7 cellular contexts compared by ENCODE assay signal in genomic region chr14:74085828-74086227, GRCh38. TPM values are rescaled to one million over a fixed set of nuclear protein-coding genes. Genes with fewer than 3 reads are reported as not detected.
A peak's percentile ranks its signal among the peaks of the same experiment; 100 is the strongest.
DNase-seq lines count a peak whose midpoint lies in the region; ATAC-seq and TF ChIP-seq lines count a peak whose summit lies in the region.

No MANE protein-coding gene starts in this region.

- H3K27ac ChIP-seq in GM23248 (peak overlapping the region; percentile 74), PC-3 (ENCODE audit: low read length) (no peak overlapping the region), esophagus squamous epithelium (peak overlapping the region in 1 of 4 donors; percentile 92), skeletal muscle tissue (ENCODE audit: low read depth, low read length) (peak overlapping the region; percentile 85), RWPE1 (no peak overlapping the region)

- in situ Hi-C loops in GM23248 (cut with MboI), result no loop called here

- WGBS in GM23248 (ENCODE audit: low coverage in 1 of 2, low lambda C conversion rate in 2 of 2, missing lambda C conversion rate in 2 of 2), 2 experiments, result 96 to 98% methylated on average over 1 of the region's 1 CpG
- 89 to 91% methylated on average over 1 of the region's 1 CpG for WGBS in esophagus squamous epithelium, 2 donors

- H3K27me3 ChIP-seq in GM23248 (replicated peaks; ENCODE audit: insufficient read depth) (no peaks in the 10 kb centered on the region), PC-3 (ENCODE audit: low read length) (no peaks in the 10 kb centered on the region), esophagus squamous epithelium (no peaks in the 10 kb centered on the region), skeletal muscle tissue (ENCODE audit: control insufficient read depth in 3 of 3, insufficient read depth in 3 of 3, low read length in 3 of 3) (no peaks in the 10 kb centered on the region)

- H3K36me3 ChIP-seq in GM23248 (ENCODE audit: low read depth), result no peaks in the 10 kb centered on the region
- H3K36me3 ChIP-seq in PC-3 (ENCODE audit: low read depth, low read length), result no peaks in the 10 kb centered on the region
- no peaks in the 10 kb centered on the region for H3K36me3 ChIP-seq in esophagus squamous epithelium
- H3K36me3 ChIP-seq in skeletal muscle tissue (ENCODE audit: control insufficient read depth in 3 of 3, insufficient read depth in 3 of 3, low read length in 3 of 3), result peaks cover 0 to 2% (median under 1%) of the 10 kb centered on the region in 3 donors

- H3K4me2 ChIP-seq in GM23248 (ENCODE audit: unreplicated experiment), result peak overlapping the region; percentile 85
- H3K4me2 ChIP-seq in PC-3 (ENCODE audit: low read length), result peak overlapping the region; percentile 92

- POLR2A ChIA-PET in PC-3 (lab: Charles Lee; ENCODE audit: unreplicated experiment), result no interaction called here
- POLR2A ChIA-PET in RWPE1 (lab: Yijun Ruan, JAX; ENCODE audit: low non-redundant PET), result no interaction called here

- H3K79me2 ChIP-seq in GM23248 (ENCODE audit: insufficient read depth), result peaks cover 32% of the 10 kb centered on the region
- H3K79me2 ChIP-seq in PC-3 (ENCODE audit: low read length), result peaks cover 25% of the 10 kb centered on the region

- no peak for TF ChIP-seq CTCF in PC-3 (conservative IDR thresholded peaks at IDR 0.05; ENCODE audit: low read depth, low read length)
- TF ChIP-seq CTCF in esophagus squamous epithelium (IDR thresholded peaks at IDR 0.05), result no peak
- TF ChIP-seq CTCF in RWPE1 (conservative IDR thresholded peaks at IDR 0.05; ENCODE audit: low read depth), result no peak

- BruUV-seq in PC-3 (replicated peaks; lab: Mats Ljungman, UMichigan), result no TSS peak

- no peaks in the 10 kb centered on the region for H3K9me2 ChIP-seq in GM23248 (ENCODE audit: insufficient read depth)
- H3K9me2 ChIP-seq in PC-3 (replicated peaks; ENCODE audit: low read length), result no peaks in the 10 kb centered on the region

- H3K9ac ChIP-seq in GM23248 (peak overlapping the region; percentile 87), PC-3 (ENCODE audit: low read length) (peak overlapping the region; percentile 75; the same call in 1 of the 2 replicates), skeletal muscle tissue (ENCODE audit: low read depth in 1 of 3, low read length in 3 of 3) (peak overlapping the region; percentile 82 to 91 (median 88))

- intact Hi-C loops in PC-3 (cut with micrococcal nuclease) (no loop called here), esophagus squamous epithelium (cut with DNase I) (no loop called here)

- TF ChIP-seq POLR2A in esophagus squamous epithelium (IDR thresholded peaks at IDR 0.05), result no peak

- ATAC-seq in PC-3, result no peak
- ATAC-seq in HG03045 (IDR thresholded peaks at IDR 0.05; ENCODE audit: unreplicated experiment), result no peak

- H4K20me1 ChIP-seq in GM23248 (ENCODE audit: insufficient read depth), result no peaks in the 10 kb centered on the region
- H4K20me1 ChIP-seq in PC-3 (ENCODE audit: low read length), result no peaks in the 10 kb centered on the region

- DNase-seq in GM23248, result peak; percentile 3
- no peak for DNase-seq in PC-3
- DNase-seq in esophagus squamous epithelium (lab: John Stamatoyannopoulos, UW), result no peak
- no peak for DNase-seq in RWPE1 (ENCODE audit: low spot score)
- no peak for DNase-seq in cerebellar nuclear complex (lab: John Stamatoyannopoulos, UW)

- H3K4me1 ChIP-seq in GM23248 (ENCODE audit: insufficient read depth) (peaks cover 16% of the 10 kb centered on the region), PC-3 (ENCODE audit: insufficient read depth, low read length) (peaks cover 20% of the 10 kb centered on the region), esophagus squamous epithelium (peaks cover 0 to 42% (median 14%) of the 10 kb centered on the region in 3 donors), skeletal muscle tissue (ENCODE audit: control insufficient read depth in 3 of 3, insufficient read depth in 3 of 3, low read length in 3 of 3) (peaks cover 18 to 33% (median 22%) of the 10 kb centered on the region in 3 donors)

- peak overlapping the region; percentile 86 for H2AFZ ChIP-seq in GM23248
- peak overlapping the region; percentile 75; the same call in 1 of the 2 replicates for H2AFZ ChIP-seq in PC-3 (ENCODE audit: low read length)

- peak overlapping the region; percentile 84 for H3K4me3 ChIP-seq in GM23248
- H3K4me3 ChIP-seq in PC-3 (ENCODE audit: low read length), result peak overlapping the region; percentile 88
- H3K4me3 ChIP-seq in esophagus squamous epithelium, result peak overlapping the region in 3 of 4 donors; percentile 71 to 76 (median 75)
- H3K4me3 ChIP-seq in skeletal muscle tissue (ENCODE audit: low read length in 3 of 3), result peak overlapping the region; percentile 86 to 95 (median 94)

- no peaks in the 10 kb centered on the region for H3K9me3 ChIP-seq in GM23248 (ENCODE audit: low read depth)
- H3K9me3 ChIP-seq in PC-3 (ENCODE audit: low read length), result no peaks in the 10 kb centered on the region
- no peaks in the 10 kb centered on the region for H3K9me3 ChIP-seq in esophagus squamous epithelium
- H3K9me3 ChIP-seq in skeletal muscle tissue (ENCODE audit: control insufficient read depth in 3 of 3, low read length in 3 of 3), result no peaks in the 10 kb centered on the region

- CTCF ChIA-PET in PC-3 (lab: Charles Lee) (no interaction called here), RWPE1 (lab: Yijun Ruan, JAX) (interaction anchor here (0.6 to 1.1 kb wide), 2 partner anchors 26 to 90 kb away, joined by 3 to 6 read pairs; no protein-coding TSS in a partner anchor)

- H3F3A ChIP-seq in GM23248 (ENCODE audit: insufficient read depth) (no peaks in the 10 kb centered on the region), PC-3 (ENCODE audit: low read length, unreplicated experiment) (no peaks in the 10 kb centered on the region)

RNA-seq across cellular contexts. Expression of gene LIN52, which starts 1.1 kb away (rescaled TPM):
- 6.7 and 8.0 TPM in 2 replicates for total RNA-seq in GM23248 (2014; rRNA removed; shearing (Covaris generic))
- 8.7 and 8.8 TPM in 2 replicates for polyA plus RNA-seq in GM23248 (2016; fragmentation: Nextera tagmentation; extraction: Ambion mirVana)
- total RNA-seq in PC-3 (2014; rRNA removed) (8.4 and 9.3 TPM in 2 replicates), esophagus squamous epithelium (1 to 10 TPM; 2.4 to 8.9 (median 6.1) TPM), skeletal muscle tissue (11.5 TPM)

RNA-seq across cellular contexts. Expression of gene ALDH6A1, which starts 1.6 kb away (rescaled TPM):
- 13.8 and 19.9 TPM in 2 replicates for total RNA-seq in GM23248 (2014; rRNA removed; shearing (Covaris generic))
- 20.8 and 21.0 TPM in 2 replicates for polyA plus RNA-seq in GM23248 (2016; fragmentation: Nextera tagmentation; extraction: Ambion mirVana)
- total RNA-seq in PC-3 (2014; rRNA removed) (5.0 and 5.4 TPM in 2 replicates), esophagus squamous epithelium (10 to 100 TPM in 3 of 4 donors, 1 to 10 TPM in 1; 5.1 to 34.7 (median 13.1) TPM), skeletal muscle tissue (24.0 TPM)

Comparison
In these comparisons a context has a peak if more than half of its experiments do, and no peak if none do; other contexts are left out.
1. H3K27ac ChIP-seq: peak in GM23248 (single experiment) and skeletal muscle tissue (single experiment); none in PC-3 (single experiment) and RWPE1 (single experiment).
2. Peak in every context shown above with its lines, with median percentiles within 50 percentile points of each other: H3K4me3 ChIP-seq and H3K9ac ChIP-seq.